17 cellular contexts compared by ENCODE assay signal in genomic region chr16:81602792-81603191, GRCh38.
"Had no signal": no experiment of that assay in that cellular context is flagged by ENCODE, and none has a peak within 500 bp of the region (broad histone marks: within the 10 kb centered on the region; RNA-seq: fewer than 3 reads in every experiment).

No MANE protein-coding gene starts in this region.

- H3K27ac Mint-ChIP-seq: activated CD4-positive, alpha-beta T cell treated with anti-CD3 and anti-CD28 coated beads for 36 hours; activated CD8-positive, alpha-beta T cell treated with anti-CD3 and anti-CD28 coated beads for 36 hours; stimulated activated memory B cell treated with anti-CD40 and anti-IgM and Interleukin-4, amounts not matched to agents 10 μg/mL and 1 μg/mL and 100 μg/mL, for 72 hours had no signal

- H3K4me3 ChIP-seq: hepatocyte, transverse colon had no signal

- H3K4me2 ChIP-seq: hepatocyte had no signal

- H3K27me3 Mint-ChIP-seq: activated CD4-positive, alpha-beta T cell treated with anti-CD3 and anti-CD28 coated beads for 36 hours; activated CD8-positive, alpha-beta T cell treated with anti-CD3 and anti-CD28 coated beads for 36 hours; stimulated activated memory B cell treated with anti-CD40 and anti-IgM and Interleukin-4, amounts not matched to agents 10 μg/mL and 1 μg/mL and 100 μg/mL, for 72 hours had no signal

- H3K9me3 ChIP-seq: transverse colon had no signal

- H3K9me3 Mint-ChIP-seq: activated CD8-positive, alpha-beta T cell treated with anti-CD3 and anti-CD28 coated beads for 36 hours; stimulated activated memory B cell treated with anti-CD40 and anti-IgM and Interleukin-4, amounts not matched to agents 10 μg/mL and 1 μg/mL and 100 μg/mL, for 72 hours had no signal

- H2AFZ ChIP-seq: hepatocyte had no signal

- ATAC-seq: activated CD4-positive, alpha-beta T cell treated with anti-CD3 and anti-CD28 coated beads for 36 hours; activated CD8-positive, alpha-beta T cell treated with anti-CD3 and anti-CD28 coated beads for 36 hours; right cardiac atrium; stimulated activated memory B cell treated with anti-CD40 and anti-IgM and Interleukin-4, amounts not matched to agents 10 μg/mL and 1 μg/mL and 100 μg/mL, for 72 hours had no signal

- H3K27ac ChIP-seq: coronary artery, hepatocyte, transverse colon, WERI-Rb-1 had no signal

- H3K4me3 Mint-ChIP-seq: activated CD4-positive, alpha-beta T cell treated with anti-CD3 and anti-CD28 coated beads for 36 hours; activated CD8-positive, alpha-beta T cell treated with anti-CD3 and anti-CD28 coated beads for 36 hours; stimulated activated memory B cell treated with anti-CD40 and anti-IgM and Interleukin-4, amounts not matched to agents 10 μg/mL and 1 μg/mL and 100 μg/mL, for 72 hours had no signal

- DNase-seq: activated CD4-positive, alpha-beta T cell treated with anti-CD3 and anti-CD28 coated beads for 36 hours; activated CD8-positive, alpha-beta memory T cell treated with anti-CD3 and anti-CD28 coated beads, Interleukin-2, amount 50 U/mL, for 4 hours; activated CD8-positive, alpha-beta T cell treated with anti-CD3 and anti-CD28 coated beads for 36 hours; activated naive CD4-positive, alpha-beta T cell; aorta; effector CD4-positive, alpha-beta T cell; kidney glomerular epithelial cell; mesendoderm; right cardiac atrium; small intestine; substantia nigra; T-helper 1 cell; transverse colon; WERI-Rb-1 had no signal

- FAIRE-seq: small intestine had no signal

- H3K36me3 ChIP-seq: transverse colon, WERI-Rb-1 had no signal

- H3K27me3 ChIP-seq: hepatocyte, transverse colon had no signal
